In genomic region chr4:151489462-151490203, GRCh38 we compare ENCODE assay signal across 1 cellular context.
TF ChIP-seq lines count a peak whose summit lies in the region.

No MANE protein-coding gene starts in this region.

TF ChIP-seq in WTC11, 78 proteins besides CTCF, POLR2A, EP300 and RAD21 (continued from another document):
- TF ChIP-seq PRDM15 (CRISPR knock-in tag; IDR thresholded peaks at IDR 0.05) (no peak), NFE2L1 (CRISPR knock-in tag; IDR thresholded peaks at IDR 0.05) (no peak), MXD4 (CRISPR knock-in tag; IDR thresholded peaks at IDR 0.05; ENCODE audit: borderline replicate concordance) (no peak), OVOL2 (CRISPR knock-in tag; IDR thresholded peaks at IDR 0.05; ENCODE audit: borderline replicate concordance) (no peak)
